21 cellular contexts compared by ENCODE assay signal in genomic region chr4:3681191-3681590, GRCh38.
"Had no signal": no experiment of that assay in that cellular context is flagged by ENCODE, and none has a peak within 500 bp of the region (broad histone marks: within the 10 kb centered on the region; RNA-seq: fewer than 3 reads in every experiment).

No MANE protein-coding gene starts in this region.

- ATAC-seq: activated T-cell treated with anti-CD3 and anti-CD28 coated beads, Interleukin-2, amount 50 U/mL, for 72 hours; T-cell had no signal

- H3K4me3 ChIP-seq: breast epithelium, SK-N-MC had no signal

- H3K27me3 Mint-ChIP-seq: activated CD4-positive, alpha-beta memory T cell treated with anti-CD3 and anti-CD28 coated beads, Interleukin-2, amount 10 ng/mL, durations not matched to agents 7 days and 5 days; activated CD4-positive, alpha-beta T cell treated with anti-CD3 and anti-CD28 coated beads, Interleukin-2, amount 10 ng/mL, durations not matched to agents 7 days and 5 days had no signal

- H3K4me3 Mint-ChIP-seq: activated B cell treated with CpG ODN at 0.5 μM for 24 hours; activated CD4-positive, alpha-beta memory T cell treated with anti-CD3 and anti-CD28 coated beads, Interleukin-2, amount 10 ng/mL, durations not matched to agents 7 days and 5 days; activated CD4-positive, alpha-beta T cell treated with anti-CD3 and anti-CD28 coated beads, Interleukin-2, amount 10 ng/mL, durations not matched to agents 7 days and 5 days; activated naive CD4-positive, alpha-beta T cell treated with anti-CD3 and anti-CD28 coated beads, Interleukin-2, amount 50 U/mL, for 24 hours; activated T-cell treated with anti-CD3 and anti-CD28 coated beads, Interleukin-2, amount 50 U/mL, for 72 hours; IgD-negative memory B cell; T-cell had no signal

- H3K9me3 Mint-ChIP-seq: activated B cell treated with CpG ODN at 0.5 μM for 24 hours; activated CD4-positive, alpha-beta memory T cell treated with anti-CD3 and anti-CD28 coated beads, Interleukin-2, amount 10 ng/mL, durations not matched to agents 7 days and 5 days; activated CD4-positive, alpha-beta T cell treated with anti-CD3 and anti-CD28 coated beads, Interleukin-2, amount 10 ng/mL, durations not matched to agents 7 days and 5 days; activated naive CD4-positive, alpha-beta T cell treated with anti-CD3 and anti-CD28 coated beads, Interleukin-2, amount 50 U/mL, for 24 hours; activated T-cell treated with anti-CD3 and anti-CD28 coated beads, Interleukin-2, amount 50 U/mL, for 72 hours; IgD-negative memory B cell; T-cell had no signal

- DNase-seq: activated B cell treated with CpG ODN at 0.5 μM for 24 hours; activated CD4-positive, alpha-beta memory T cell treated with anti-CD3 and anti-CD28 coated beads, Interleukin-2, amount 10 ng/mL, durations not matched to agents 7 days and 5 days; activated CD4-positive, alpha-beta T cell treated with anti-CD3 and anti-CD28 coated beads for 1 hour; activated CD4-positive, alpha-beta T cell treated with anti-CD3 and anti-CD28 coated beads, Interleukin-2, amount 10 ng/mL, durations not matched to agents 7 days and 5 days; activated CD8-positive, alpha-beta memory T cell treated with anti-CD3 and anti-CD28 coated beads, Interleukin-2, amount 50 U/mL, for 4 hours; activated T-cell treated with anti-CD3 and anti-CD28 coated beads, Interleukin-2, amount 50 U/mL, for 72 hours; KG1; NCI-H1048; NCI-H146; NCI-H187 treated with DMSO at 0.1 percent for 48 hours; NCI-H2171; NCI-H2227 treated with DMSO at 0.1 percent for 48 hours; NCI-H526 treated with DMSO at 0.1 percent for 48 hours; NCI-H82; T-cell; T-helper 2 cell; T1000 had no signal

- H3K9me3 ChIP-seq: breast epithelium had no signal

- H3K27ac ChIP-seq: breast epithelium, SK-N-MC had no signal

- H3K36me3 Mint-ChIP-seq: activated naive CD4-positive, alpha-beta T cell treated with anti-CD3 and anti-CD28 coated beads, Interleukin-2, amount 50 U/mL, for 24 hours; T-cell had no signal

- H3K4me1 Mint-ChIP-seq: activated B cell treated with CpG ODN at 0.5 μM for 24 hours; activated CD4-positive, alpha-beta memory T cell treated with anti-CD3 and anti-CD28 coated beads, Interleukin-2, amount 10 ng/mL, durations not matched to agents 7 days and 5 days; activated CD4-positive, alpha-beta T cell treated with anti-CD3 and anti-CD28 coated beads, Interleukin-2, amount 10 ng/mL, durations not matched to agents 7 days and 5 days; activated naive CD4-positive, alpha-beta T cell treated with anti-CD3 and anti-CD28 coated beads, Interleukin-2, amount 50 U/mL, for 24 hours; T-cell had no signal

- H3K4me1 ChIP-seq: breast epithelium had no signal

- H3K36me3 ChIP-seq: breast epithelium had no signal

- H3K27ac Mint-ChIP-seq: activated B cell treated with CpG ODN at 0.5 μM for 24 hours; activated CD4-positive, alpha-beta memory T cell treated with anti-CD3 and anti-CD28 coated beads, Interleukin-2, amount 10 ng/mL, durations not matched to agents 7 days and 5 days; activated CD4-positive, alpha-beta T cell treated with anti-CD3 and anti-CD28 coated beads, Interleukin-2, amount 10 ng/mL, durations not matched to agents 7 days and 5 days; activated naive CD4-positive, alpha-beta T cell treated with anti-CD3 and anti-CD28 coated beads, Interleukin-2, amount 50 U/mL, for 24 hours; activated T-cell treated with anti-CD3 and anti-CD28 coated beads, Interleukin-2, amount 50 U/mL, for 72 hours; IgD-negative memory B cell; T-cell had no signal
